In genomic region chr1:225767591-225768540, GRCh38 we compare ENCODE assay signal across 8 cellular contexts. TPM values are rescaled to one million over a fixed set of nuclear protein-coding genes. Genes with fewer than 3 reads are reported as not detected.
DNase-seq lines count a peak whose midpoint lies in the region; ATAC-seq, FAIRE-seq and TF ChIP-seq lines count a peak whose summit lies in the region.

No MANE protein-coding gene starts in this region.

- H3K9me3 ChIP-seq in adrenal gland (replicated peaks in 1 of 3) (no peaks in the 10 kb centered on the region), kidney (ENCODE audit: control insufficient read depth in 1 of 2, low read length in 2 of 2) (no peaks in the 10 kb centered on the region), thyroid gland (no peaks in the 10 kb centered on the region)

- no peak for FAIRE-seq in kidney (lab: Jason Lieb, UNC)

- no peak overlapping the region for H3K9ac ChIP-seq in kidney (ENCODE audit: low read length in 2 of 2)

- ATAC-seq in HG03039 (IDR thresholded peaks at IDR 0.05; ENCODE audit: unreplicated experiment) (no peak), HG02938 (IDR thresholded peaks at IDR 0.05; ENCODE audit: unreplicated experiment) (no peak)

- H3K36me3 ChIP-seq in adrenal gland (replicated peaks in 1 of 2) (no peaks in the 10 kb centered on the region), kidney (ENCODE audit: control insufficient read depth in 1 of 2, insufficient read depth in 2 of 2, low read length in 2 of 2) (no peaks in the 10 kb centered on the region), thyroid gland (no peaks in the 10 kb centered on the region)

- H3K27ac ChIP-seq in adrenal gland (peak overlapping the region; percentile 40 to 97 (median 68)), kidney (ENCODE audit: low read depth in 2 of 2, low read length in 2 of 2) (peak overlapping the region in 1 of 2 donors; percentile 36), thyroid gland (peak overlapping the region in 2 of 3 donors; percentile 21 to 59)

- TF ChIP-seq POLR2A in adrenal gland (IDR thresholded peaks at IDR 0.05) = no peak
- no peak for TF ChIP-seq POLR2A in thyroid gland (IDR thresholded peaks at IDR 0.05)

- H3K4me3 ChIP-seq in adrenal gland = no peak overlapping the region
- H3K4me3 ChIP-seq in kidney (ENCODE audit: low read length in 2 of 2) = no peak overlapping the region
- no peak overlapping the region for H3K4me3 ChIP-seq in thyroid gland (replicated peaks in 1 of 3)

- H3K27me3 ChIP-seq in adrenal gland = no peaks in the 10 kb centered on the region
- no peaks in the 10 kb centered on the region for H3K27me3 ChIP-seq in thyroid gland

- intact Hi-C loops in adrenal gland (cut with DNase I) (loop anchor here in 1 of 2 donors (10.0 kb wide), 1 partner anchor 113 kb away; the partner anchor contains the start of gene ENAH), kidney (cut with DNase I) (no loop called here), thyroid gland (cut with DNase I) (no loop called here)

- H3K4me1 ChIP-seq in adrenal gland (replicated peaks in 1 of 2) (peaks cover 23 to 73% of the 10 kb centered on the region in 2 donors), kidney (ENCODE audit: control insufficient read depth in 1 of 2, insufficient read depth in 1 of 2, low read depth in 1 of 2, low read length in 2 of 2) (peaks cover 14 to 27% of the 10 kb centered on the region in 2 donors), thyroid gland (peaks cover 27 to 42% of the 10 kb centered on the region in 2 donors)

- TF ChIP-seq CTCF in adrenal gland (IDR thresholded peaks at IDR 0.05) (no peak), kidney (IDR thresholded peaks at IDR 0.05; ENCODE audit: borderline replicate concordance, extremely low read depth, insufficient read depth) (no peak), thyroid gland (IDR thresholded peaks at IDR 0.05) (no peak)

- 52 to 73% (median 60%) methylated on average over 7 to 17 of the region's 17 CpGs for WGBS in adrenal gland, 4 donors
- WGBS in thyroid gland, 2 donors = 77 to 84% methylated on average over 9 to 15 of the region's 17 CpGs

- DNase-seq in NAMALWA (ENCODE audit: low spot score) (peak; percentile 62), adrenal gland (peak; percentile 57 to 81 (median 78)), kidney (peak; percentile 93), thyroid gland (peak; percentile 26 to 35), NCI-H187 (lab: John Stamatoyannopoulos, UW) (no peak)
- DNase-seq in activated CD4-positive, alpha-beta T cell treated with anti-CD3 and anti-CD28 coated beads, Interleukin-2, amount 50 U/mL, for 1 hour = no peak

RNA-seq across cellular contexts. Expression of gene SRP9, which starts 9.8 kb away (rescaled TPM):
- 100 to 1,000 TPM; 197 to 429 (median 293) TPM for total RNA-seq in adrenal gland
- 100 to 1,000 TPM; 144 to 521 (median 178) TPM for polyA plus RNA-seq in adrenal gland
- total RNA-seq in kidney = 199 TPM
- polyA plus RNA-seq in kidney (ENCODE audit: insufficient read depth, low read depth, low replicate concordance) = 307 TPM
- total RNA-seq in thyroid gland = 100 to 1,000 TPM; 196 to 297 (median 260) TPM

RNA-seq across cellular contexts. Expression of gene EPHX1, which starts 42.1 kb away (rescaled TPM):
- total RNA-seq in adrenal gland (1,000 to 10,000 TPM; 1,400 to 3,548 (median 1,755) TPM), kidney (78.6 TPM), thyroid gland (100 to 1,000 TPM; 297 to 533 (median 441) TPM)
- polyA plus RNA-seq in adrenal gland (1,000 to 10,000 TPM in 1 of 3 donors, 100 to 1,000 TPM in 2; 337 to 1,831 (median 896) TPM), kidney (ENCODE audit: insufficient read depth, low read depth, low replicate concordance) (178 TPM)

Comparison
In these comparisons a context has a peak if more than half of its experiments do, and no peak if none do; other contexts are left out.
1. DNase-seq: peak in NAMALWA (single experiment), adrenal gland (7 of 7), kidney (single experiment) and thyroid gland (2 of 2); none in NCI-H187 (0 of 2) and activated CD4-positive, alpha-beta T cell treated with anti-CD3 and anti-CD28 coated beads, Interleukin-2, amount 50 U/mL, for 1 hour (single experiment).